1 cellular context compared by ENCODE assay signal in the genomic region with DNA sequence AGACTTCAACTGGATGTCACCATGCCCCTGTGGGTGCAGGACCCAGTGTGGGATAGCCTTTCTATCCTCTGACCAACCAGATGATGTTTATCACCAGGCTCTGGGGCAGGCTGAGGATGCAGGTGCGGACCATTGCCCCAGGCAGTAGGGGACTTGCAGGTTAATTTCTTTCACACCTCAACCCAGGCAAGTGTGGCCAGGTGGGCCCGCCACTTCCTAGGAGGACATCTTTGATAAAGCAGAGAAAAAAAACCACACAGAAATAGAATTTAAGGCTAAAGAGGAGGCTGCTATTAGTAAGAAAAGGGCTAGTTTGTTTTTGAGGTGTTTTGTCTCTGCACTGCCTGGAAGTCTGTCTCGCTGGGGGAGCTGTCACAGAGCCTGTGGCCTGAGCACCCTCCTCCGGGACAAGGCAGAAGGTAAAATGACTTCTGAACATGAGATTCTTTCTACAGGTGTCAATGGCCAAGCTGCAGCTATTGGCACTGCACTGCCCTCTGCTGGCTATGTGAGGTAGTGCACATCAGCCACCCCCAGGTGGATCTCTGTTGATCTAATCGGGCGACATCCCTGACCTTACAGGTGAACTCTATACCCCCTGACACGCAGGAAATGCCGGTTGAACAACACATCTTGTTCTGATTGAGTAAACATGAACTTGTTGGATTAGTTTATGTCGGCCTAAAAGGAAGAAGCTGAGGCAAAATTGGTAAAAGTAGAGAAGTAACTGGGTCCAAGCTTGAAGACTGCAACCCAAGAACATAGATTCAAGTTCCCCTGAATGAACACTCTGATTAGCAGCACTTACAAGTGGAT.
TF ChIP-seq lines count a peak whose summit lies in the region.

No MANE protein-coding gene starts in this region.

TF ChIP-seq in endothelial cell of umbilical vein, 7 proteins besides CTCF, POLR2A, EP300 and RAD21:
- TF ChIP-seq EZH2 (IDR thresholded peaks at IDR 0.05; ENCODE audit: borderline replicate concordance, low read depth, low read length, severe bottlenecking) (no peak), GATA2 (IDR thresholded peaks at IDR 0.05; ENCODE audit: insufficient read depth, insufficient read length, low read depth, low read length) (peak; percentile 38), MYC (IDR thresholded peaks at IDR 0.05; ENCODE audit: low read depth, low read length) (no peak), FOS (IDR thresholded peaks at IDR 0.05; ENCODE audit: borderline replicate concordance, insufficient read depth, low read length) (no peak), POLR2AphosphoS5 (IDR thresholded peaks at IDR 0.05; ENCODE audit: insufficient read depth, low read depth, low read length) (peak; percentile 19), JUN (IDR thresholded peaks at IDR 0.05; ENCODE audit: borderline replicate concordance, insufficient read depth, insufficient read length, low read depth) (no peak)
- TF ChIP-seq, protein P1, sequence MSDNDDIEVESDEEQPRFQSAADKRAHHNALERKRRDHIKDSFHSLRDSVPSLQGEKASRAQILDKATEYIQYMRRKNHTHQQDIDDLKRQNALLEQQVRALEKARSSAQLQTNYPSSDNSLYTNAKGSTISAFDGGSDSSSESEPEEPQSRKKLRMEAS (IDR thresholded peaks at IDR 0.05; ENCODE audit: insufficient read depth, insufficient read length), result no peak
